ENCODE assay signal across 9 cellular contexts in the genomic region with DNA sequence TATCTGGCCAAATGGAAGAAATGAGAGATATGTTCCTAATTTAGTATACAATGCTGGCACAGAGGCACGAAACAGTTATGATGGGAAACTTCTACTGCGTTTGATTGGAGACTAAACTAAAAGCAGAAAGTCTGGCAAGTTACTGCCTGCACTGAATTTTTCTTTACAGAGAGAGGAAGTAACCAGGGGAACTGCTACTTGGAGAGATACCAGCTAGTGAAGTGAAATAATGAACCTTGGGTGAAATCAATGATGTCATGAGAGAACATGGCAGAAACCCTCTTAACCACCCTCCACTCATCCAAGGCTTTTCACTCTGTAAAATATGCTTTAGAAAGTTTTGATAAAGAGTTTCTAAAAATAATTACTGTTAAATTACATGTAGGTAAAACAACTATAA. TPM values are rescaled to one million over a fixed set of nuclear protein-coding genes. Genes with fewer than 3 reads are reported as not detected.
A peak's percentile ranks its signal among the peaks of the same experiment; 100 is the strongest.
DNase-seq lines count a peak whose midpoint lies in the region; ATAC-seq and TF ChIP-seq lines count a peak whose summit lies in the region.
"Had no signal": no experiment of that assay in that cellular context is flagged by ENCODE, and none has a peak within 500 bp of the region (broad histone marks: within the 10 kb centered on the region; RNA-seq: fewer than 3 reads in every experiment).

No MANE protein-coding gene starts in this region.

- intact Hi-C loops in activated CD4-positive, alpha-beta T cell treated with anti-CD3 and anti-CD28 coated beads for 36 hours (cut with DNase I, micrococcal nuclease), result no loop called here
- intact Hi-C loops in activated CD4-positive, alpha-beta T cell treated with anti-CD3 and anti-CD28 coated beads, Interleukin-2, amount 10 ng/mL, durations not matched to agents 24 days and 14 days (cut with micrococcal nuclease), result no loop called here

- no peak overlapping the region for H3K27ac Mint-ChIP-seq in activated CD4-positive, alpha-beta T cell treated with anti-CD3 and anti-CD28 coated beads for 36 hours
- H3K27ac Mint-ChIP-seq in activated CD4-positive, alpha-beta T cell treated with anti-CD3 and anti-CD28 coated beads, Interleukin-2, amount 10 ng/mL, durations not matched to agents 24 days and 14 days, result no peak overlapping the region

- H3K27me3 Mint-ChIP-seq in activated CD4-positive, alpha-beta T cell treated with anti-CD3 and anti-CD28 coated beads for 36 hours, result no peaks in the 10 kb centered on the region
- H3K27me3 Mint-ChIP-seq in activated CD4-positive, alpha-beta T cell treated with anti-CD3 and anti-CD28 coated beads, Interleukin-2, amount 10 ng/mL, durations not matched to agents 24 days and 14 days, result no peaks in the 10 kb centered on the region

- no peak for TF ChIP-seq POLR2A in Peyer's patch (IDR thresholded peaks at IDR 0.05)

- H3K27me3 ChIP-seq in thoracic aorta (replicated peaks; ENCODE audit: insufficient read depth), result no peaks in the 10 kb centered on the region
- no peaks in the 10 kb centered on the region for H3K27me3 ChIP-seq in Peyer's patch

- H3K4me1 ChIP-seq in thoracic aorta (ENCODE audit: control insufficient read depth in 1 of 2, low read depth in 2 of 2), result peaks cover 45 to 74% of the 10 kb centered on the region in 2 donors
- no peaks in the 10 kb centered on the region for H3K4me1 ChIP-seq in Peyer's patch

- H3K4me1 Mint-ChIP-seq in activated CD4-positive, alpha-beta T cell treated with anti-CD3 and anti-CD28 coated beads for 36 hours, result peaks cover 32% of the 10 kb centered on the region
- peaks cover 16% of the 10 kb centered on the region for H3K4me1 Mint-ChIP-seq in activated CD4-positive, alpha-beta T cell treated with anti-CD3 and anti-CD28 coated beads, Interleukin-2, amount 10 ng/mL, durations not matched to agents 24 days and 14 days

- H3K36me3 Mint-ChIP-seq in activated CD4-positive, alpha-beta T cell treated with anti-CD3 and anti-CD28 coated beads for 36 hours (ENCODE audit: low read depth), result peaks cover 5% of the 10 kb centered on the region
- peaks cover 6% of the 10 kb centered on the region for H3K36me3 Mint-ChIP-seq in activated CD4-positive, alpha-beta T cell treated with anti-CD3 and anti-CD28 coated beads, Interleukin-2, amount 10 ng/mL, durations not matched to agents 24 days and 14 days (ENCODE audit: low read depth)

- ATAC-seq in activated CD4-positive, alpha-beta T cell treated with anti-CD3 and anti-CD28 coated beads for 36 hours, result peak; percentile 63
- ATAC-seq in HG03432 (IDR thresholded peaks at IDR 0.05; ENCODE audit: unreplicated experiment), result peak; percentile 65
- ATAC-seq in thoracic aorta (ENCODE audit: insufficient number of reproducible peaks, low FRiP score, low read depth), result peak; percentile 73

- H3K4me3 ChIP-seq in coronary artery (no peak overlapping the region), thoracic aorta (no peak overlapping the region), Peyer's patch (no peak overlapping the region)

- H3K9me3 ChIP-seq in thoracic aorta (no peaks in the 10 kb centered on the region), Peyer's patch (no peaks in the 10 kb centered on the region)

- CTCF ChIA-PET in activated CD4-positive, alpha-beta T cell treated with anti-CD3 and anti-CD28 coated beads for 36 hours (lab: Charles Lee), result no interaction called here

- no peaks in the 10 kb centered on the region for H3K9me3 Mint-ChIP-seq in activated CD4-positive, alpha-beta T cell treated with anti-CD3 and anti-CD28 coated beads for 36 hours (ENCODE audit: low read depth)
- H3K9me3 Mint-ChIP-seq in activated CD4-positive, alpha-beta T cell treated with anti-CD3 and anti-CD28 coated beads, Interleukin-2, amount 10 ng/mL, durations not matched to agents 24 days and 14 days, result no peaks in the 10 kb centered on the region

- no peaks in the 10 kb centered on the region for H3K36me3 ChIP-seq in thoracic aorta
- no peaks in the 10 kb centered on the region for H3K36me3 ChIP-seq in Peyer's patch

- DNase-seq in activated CD4-positive, alpha-beta T cell treated with anti-CD3 and anti-CD28 coated beads for 36 hours, result no peak
- no peak for DNase-seq in activated CD4-positive, alpha-beta T cell treated with anti-CD3 and anti-CD28 coated beads, Interleukin-2, amount 10 ng/mL, durations not matched to agents 24 days and 14 days
- DNase-seq in coronary artery (ENCODE audit: low spot score) (no peak), thoracic aorta (ENCODE audit: low spot score) (no peak), AG20443 (ENCODE audit: low spot score) (no peak), Peyer's patch (no peak), EL (no peak)
- DNase-seq: 8988T had no signal

- no peak overlapping the region for H3K4me3 Mint-ChIP-seq in activated CD4-positive, alpha-beta T cell treated with anti-CD3 and anti-CD28 coated beads for 36 hours
- H3K4me3 Mint-ChIP-seq in activated CD4-positive, alpha-beta T cell treated with anti-CD3 and anti-CD28 coated beads, Interleukin-2, amount 10 ng/mL, durations not matched to agents 24 days and 14 days, result no peak overlapping the region

- POLR2A ChIA-PET in activated CD4-positive, alpha-beta T cell treated with anti-CD3 and anti-CD28 coated beads for 36 hours (lab: Charles Lee), result no interaction called here

- peak overlapping the region; percentile 52 to 84 for H3K27ac ChIP-seq in coronary artery
- H3K27ac ChIP-seq in thoracic aorta, result peak overlapping the region; percentile 65 to 86
- H3K27ac ChIP-seq in Peyer's patch, result peak overlapping the region in 1 of 4 donors; percentile 26

- no peak for TF ChIP-seq CTCF in coronary artery (IDR thresholded peaks at IDR 0.05)
- TF ChIP-seq CTCF in thoracic aorta (IDR thresholded peaks at IDR 0.05), result no peak
- no peak for TF ChIP-seq CTCF in Peyer's patch (IDR thresholded peaks at IDR 0.05)

RNA-seq across cellular contexts. Expression of a gene that starts 29.3 kb away (rescaled TPM):
- 10 to 100 TPM; 18.6 to 19.7 TPM for total RNA-seq in activated CD4-positive, alpha-beta T cell treated with anti-CD3 and anti-CD28 coated beads for 36 hours
- total RNA-seq in activated CD4-positive, alpha-beta T cell treated with anti-CD3 and anti-CD28 coated beads, Interleukin-2, amount 10 ng/mL, durations not matched to agents 24 days and 14 days, result 17.1 TPM in 2 replicates
- total RNA-seq in thoracic aorta, result 100 to 1,000 TPM; 209 to 215 TPM
- 10 to 100 TPM in 2 of 4 donors, 1 to 10 TPM in 2; 7.7 to 32.2 (median 9.5) TPM for total RNA-seq in Peyer's patch

Comparison
In these comparisons a context has a peak if more than half of its experiments do, and no peak if none do; other contexts are left out.
1. RNA of a gene that starts 29.3 kb away (total RNA-seq): 209 to 215 TPM in thoracic aorta; 18.6 to 19.7 TPM in activated CD4-positive, alpha-beta T cell treated with anti-CD3 and anti-CD28 coated beads for 36 hours, 17.1 TPM in activated CD4-positive, alpha-beta T cell treated with anti-CD3 and anti-CD28 coated beads, Interleukin-2, amount 10 ng/mL, durations not matched to agents 24 days and 14 days and 7.7 to 32.2 TPM in Peyer's patch; every median in the first group is over 4 times any median in the second.
2. Peak in every context shown above with its lines, with median percentiles within 50 percentile points of each other: ATAC-seq.